8 cellular contexts compared by ENCODE assay signal in the genomic region with DNA sequence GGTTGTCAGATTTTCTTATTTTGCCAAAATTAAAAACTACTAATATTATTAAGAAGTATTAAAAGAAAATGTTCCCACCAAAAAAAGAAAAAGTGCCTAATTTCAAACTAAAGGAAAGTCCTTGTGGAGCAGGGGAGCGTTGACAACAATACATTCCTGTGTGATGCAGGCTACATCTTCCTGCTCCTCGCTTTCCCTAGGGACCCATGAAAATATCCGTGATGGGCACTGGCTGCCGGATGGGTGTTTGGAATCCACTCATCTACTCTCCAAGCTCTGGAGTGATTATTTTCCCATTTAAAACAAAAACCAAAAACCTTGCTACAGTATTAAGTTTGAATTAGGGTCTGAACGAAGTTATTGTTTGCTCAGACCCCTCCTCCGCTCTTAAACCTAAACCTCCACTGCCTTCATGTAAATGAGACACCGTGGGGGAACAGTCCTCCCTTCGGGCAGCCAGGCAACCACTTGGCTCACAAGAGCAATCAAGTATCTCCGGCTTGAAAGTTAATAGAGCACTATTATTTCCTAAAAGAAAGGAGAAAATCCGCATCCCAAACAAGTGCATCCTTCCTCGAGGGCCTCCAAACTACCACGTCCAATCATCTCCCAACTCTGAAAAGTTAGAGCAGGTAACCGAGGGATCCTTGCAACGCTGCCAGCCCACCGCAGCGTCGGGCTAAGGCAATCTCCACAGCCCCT.
DNase-seq lines count a peak whose midpoint lies in the region; ATAC-seq and TF ChIP-seq lines count a peak whose summit lies in the region.

No MANE protein-coding gene starts in this region.

- no peak for ATAC-seq in GM18520 (IDR thresholded peaks at IDR 0.05; ENCODE audit: unreplicated experiment)

- no peak for TF ChIP-seq CTCF in retinal pigment epithelial cell (conservative IDR thresholded peaks at IDR 0.05; ENCODE audit: low read depth, low read length)

- peak overlapping the region; percentile 77 for H3K4me3 ChIP-seq in retinal pigment epithelial cell (ENCODE audit: low read length)

- DNase-seq in GM04504 (ENCODE audit: low read depth) (peak; percentile 62), SW480 (ENCODE audit: low spot score) (peak; percentile 37), glomerular visceral epithelial cell (ENCODE audit: extremely low spot score) (peak; percentile 41), retinal pigment epithelial cell (ENCODE audit: low read depth) (no peak), NCI-H345 (lab: John Stamatoyannopoulos, UW) (no peak), iPS-NIHi11 (ENCODE audit: low spot score) (no peak), NCI-H1092 treated with DMSO at 0.1 percent for 48 hours (lab: John Stamatoyannopoulos, UW) (no peak)

Comparison
In these comparisons a context has a peak if more than half of its experiments do, and no peak if none do; other contexts are left out.
1. DNase-seq: peak in GM04504 (single experiment), SW480 (single experiment) and glomerular visceral epithelial cell (single experiment); none in retinal pigment epithelial cell (single experiment), NCI-H345 (single experiment), iPS-NIHi11 (single experiment) and NCI-H1092 treated with DMSO at 0.1 percent for 48 hours (single experiment).